Comparison of ENCODE assay signal across 7 cellular contexts in the genomic region with DNA sequence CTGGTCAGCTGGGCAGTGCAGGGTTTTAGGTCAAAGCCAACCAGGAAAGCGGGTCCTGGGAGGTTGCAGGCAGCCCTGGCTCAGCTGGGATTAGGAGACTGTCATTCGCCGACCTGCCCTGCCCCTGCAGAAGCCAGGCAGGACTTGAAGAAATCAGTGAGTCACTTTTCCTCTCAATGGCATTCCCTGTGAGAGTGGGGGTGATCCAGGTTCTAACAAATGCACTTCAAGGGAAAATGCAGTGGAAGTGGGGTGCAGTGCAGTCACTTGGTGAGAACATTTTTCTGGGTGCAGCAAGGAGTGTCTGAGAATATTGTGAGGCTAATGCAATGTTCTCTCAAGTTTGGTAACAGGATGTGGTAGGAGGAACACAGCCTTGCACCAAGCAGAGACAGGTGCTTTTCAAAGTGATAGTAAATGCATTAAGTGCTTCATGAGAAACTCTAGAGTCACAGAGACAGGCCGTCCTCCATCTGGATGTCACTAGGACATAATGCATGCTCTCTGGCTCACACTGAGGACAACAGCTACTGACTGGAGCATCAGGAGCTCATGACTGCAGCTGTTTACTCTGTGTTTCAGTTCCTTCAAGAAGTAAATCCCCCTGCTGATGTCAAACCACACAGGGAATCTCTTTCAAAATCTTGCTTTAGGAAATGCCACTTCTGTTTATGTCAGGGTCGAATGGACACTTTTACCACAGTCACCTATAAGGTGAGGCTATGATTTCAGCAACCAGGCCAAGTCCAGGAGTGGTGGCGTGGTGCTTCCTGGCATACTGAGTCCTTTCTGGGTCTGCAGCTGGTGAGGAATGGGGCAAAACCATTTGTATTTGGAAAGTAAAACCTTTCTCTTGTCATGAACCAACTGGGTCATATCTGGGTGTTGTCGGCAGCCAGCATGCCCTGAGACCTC. TPM values are rescaled to one million over a fixed set of nuclear protein-coding genes. Genes with fewer than 3 reads are reported as not detected.
DNase-seq lines count a peak whose midpoint lies in the region; ATAC-seq and TF ChIP-seq lines count a peak whose summit lies in the region.

No MANE protein-coding gene starts in this region.

- H3K4me3 Mint-ChIP-seq in neural progenitor cell, result no peak overlapping the region

- no peaks in the 10 kb centered on the region for H3K27me3 ChIP-seq in neural progenitor cell
- H3K27me3 ChIP-seq in prostate gland (replicated peaks; ENCODE audit: insufficient read depth), result no peaks in the 10 kb centered on the region

- H3K79me2 ChIP-seq in neural progenitor cell (ENCODE audit: low read depth), result no peaks in the 10 kb centered on the region

- peaks cover 17% of the 10 kb centered on the region for H3K9me3 Mint-ChIP-seq in neural progenitor cell

- H3K27ac ChIP-seq in neural progenitor cell (no peak overlapping the region), prostate gland (no peak overlapping the region)

- no peak overlapping the region for H2AFZ ChIP-seq in neural progenitor cell (replicated peaks)

- peaks cover 30% of the 10 kb centered on the region for H3K4me1 Mint-ChIP-seq in neural progenitor cell

- peaks cover 6% of the 10 kb centered on the region for H3K27me3 Mint-ChIP-seq in neural progenitor cell (ENCODE audit: insufficient read depth, low read depth)

- H3K36me3 Mint-ChIP-seq in neural progenitor cell, result no peaks in the 10 kb centered on the region

- H3K9me3 ChIP-seq in neural progenitor cell (ENCODE audit: low read depth) (no peaks in the 10 kb centered on the region), prostate gland (no peaks in the 10 kb centered on the region)

- H3K4me2 ChIP-seq in neural progenitor cell, result no peak overlapping the region

- no peaks in the 10 kb centered on the region for H4K20me1 ChIP-seq in neural progenitor cell (ENCODE audit: low read depth)

- peak overlapping the region; percentile 37 for H3K27ac Mint-ChIP-seq in neural progenitor cell

- DNase-seq in HPDE6-E6E7 (ENCODE audit: extremely low spot score) (peak; percentile 53), neural progenitor cell (ENCODE audit: low spot score) (no peak), superior temporal gyrus (ENCODE audit: extremely low spot score) (no peak), prostate gland (ENCODE audit: low spot score) (no peak)
- DNase-seq in activated gamma-delta T cell treated with anti-CD3 and anti-CD28 coated beads, Interleukin-2, amount 50 U/mL, for 16 hours (ENCODE audit: low read depth), result peak; percentile 31

- H3K4me1 ChIP-seq in neural progenitor cell (peaks cover 5% of the 10 kb centered on the region), prostate gland (replicated peaks) (no peaks in the 10 kb centered on the region)

- TF ChIP-seq POLR2A in prostate gland (IDR thresholded peaks at IDR 0.05), result no peak

- H3F3A ChIP-seq in neural progenitor cell (ENCODE audit: low read depth), result no peaks in the 10 kb centered on the region

- no peak overlapping the region for H3K9ac ChIP-seq in neural progenitor cell

- peak; percentile 90 for ATAC-seq in GM18511 (IDR thresholded peaks at IDR 0.05; ENCODE audit: unreplicated experiment)
- ATAC-seq in GM21529 (IDR thresholded peaks at IDR 0.05; ENCODE audit: unreplicated experiment), result peak; percentile 86

- intact Hi-C loops in prostate gland (cut with DNase I), result no loop called here

- no peak overlapping the region for H3K4me3 ChIP-seq in neural progenitor cell
- H3K4me3 ChIP-seq in prostate gland, result no peak overlapping the region

- H3K36me3 ChIP-seq in neural progenitor cell (no peaks in the 10 kb centered on the region), prostate gland (no peaks in the 10 kb centered on the region)

- 67% methylated on average over 7 of the region's 7 CpGs for WGBS in prostate gland

- TF ChIP-seq CTCF in neural progenitor cell (IDR thresholded peaks at IDR 0.05) (no peak), prostate gland (IDR thresholded peaks at IDR 0.05) (no peak)

RNA-seq across cellular contexts. Expression of gene CDK5R1, which starts 16.7 kb away (rescaled TPM):
- 6.9 and 8.8 TPM in 2 replicates for total RNA-seq in neural progenitor cell (ENCODE audit: low replicate concordance)
- 1 to 10 TPM in 1 of 2 donors, under 1 TPM in 1; 0.46 to 5.1 TPM for total RNA-seq in prostate gland

RNA-seq across cellular contexts. Expression of gene PSMD11, which starts 59.2 kb away (rescaled TPM):
- 74.5 and 101 TPM in 2 replicates for total RNA-seq in neural progenitor cell (ENCODE audit: low replicate concordance)
- total RNA-seq in prostate gland, result 10 to 100 TPM; 47.4 to 53.3 TPM

Comparison
In these comparisons a context has a peak if more than half of its experiments do, and no peak if none do; other contexts are left out.
1. DNase-seq: peak in HPDE6-E6E7 (single experiment) and activated gamma-delta T cell treated with anti-CD3 and anti-CD28 coated beads, Interleukin-2, amount 50 U/mL, for 16 hours (single experiment); none in neural progenitor cell (single experiment), superior temporal gyrus (single experiment) and prostate gland (single experiment).